Comparison of ENCODE assay signal across 15 cellular contexts in the genomic region with DNA sequence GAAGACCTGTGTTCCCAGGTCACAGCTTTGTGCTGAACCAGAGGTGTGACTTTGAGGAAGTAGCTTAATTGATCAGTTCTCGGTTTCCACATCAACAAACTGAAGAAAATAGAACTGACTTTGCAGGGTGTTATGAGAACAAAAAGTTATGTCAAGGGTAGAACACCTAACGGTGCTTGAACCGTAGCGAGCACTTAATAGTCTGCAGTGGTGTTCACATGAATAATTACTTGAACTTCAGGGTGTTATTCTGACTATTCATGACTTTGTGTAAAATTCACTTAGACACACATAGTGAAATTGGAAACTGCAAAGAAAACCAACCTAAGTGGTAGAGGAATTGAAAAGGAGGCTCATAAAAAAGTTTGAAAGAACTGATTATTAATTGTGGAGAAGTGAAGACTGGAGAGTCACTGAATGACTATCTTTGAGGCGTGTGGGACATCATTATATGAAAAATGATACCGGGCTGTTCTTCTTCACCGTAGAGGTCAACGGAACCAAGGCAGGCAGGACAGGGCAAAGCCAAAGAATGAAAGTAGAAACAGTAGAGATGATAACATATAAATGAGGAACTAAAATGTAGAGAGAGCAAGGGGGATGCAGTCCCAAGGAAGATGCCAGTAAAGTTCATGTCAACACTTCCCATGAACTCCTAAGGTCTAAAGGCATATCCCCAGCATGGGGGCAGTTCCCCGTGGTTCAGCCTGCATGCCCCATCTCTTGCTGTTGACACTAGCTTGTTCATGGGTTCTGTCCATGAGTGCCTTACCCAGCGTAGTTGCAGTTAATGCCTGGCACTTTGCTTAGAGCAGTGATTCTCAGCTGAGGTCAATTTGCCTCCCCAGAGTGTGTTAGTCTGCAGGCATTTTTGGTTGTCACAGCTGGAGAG.
DNase-seq lines count a peak whose midpoint lies in the region; ATAC-seq, FAIRE-seq and TF ChIP-seq lines count a peak whose summit lies in the region.
"Had no signal": no experiment of that assay in that cellular context is flagged by ENCODE, and none has a peak within 500 bp of the region (broad histone marks: within the 10 kb centered on the region; RNA-seq: fewer than 3 reads in every experiment).

No MANE protein-coding gene starts in this region.

- FAIRE-seq in H54 (lab: Jason Lieb, UNC), result peak; percentile 41
- FAIRE-seq: colon had no signal

- H3K9me3 Mint-ChIP-seq in stimulated activated memory B cell treated with anti-CD40 and anti-IgM and Interleukin-4, amounts not matched to agents 10 μg/mL and 1 μg/mL and 100 μg/mL, for 72 hours, result no peaks in the 10 kb centered on the region
- H3K9me3 Mint-ChIP-seq in chondrocyte (ENCODE audit: low read depth), result no peaks in the 10 kb centered on the region
- H3K9me3 Mint-ChIP-seq: activated naive CD4-positive, alpha-beta T cell treated with anti-CD3 and anti-CD28 coated beads, Interleukin-2, amount 10 ng/mL, durations not matched to agents 7 days and 5 days; nephron had no signal

- TF ChIP-seq POLR2A in H54 (IDR thresholded peaks at IDR 0.05; ENCODE audit: low read depth, low read length), result no peak

- ATAC-seq in GM19324 (IDR thresholded peaks at IDR 0.05; ENCODE audit: low FRiP score, unreplicated experiment) (peak; percentile 67), HG03159 (IDR thresholded peaks at IDR 0.05; ENCODE audit: unreplicated experiment) (peak; percentile 78)
- peak; percentile 80 for ATAC-seq in stimulated activated memory B cell treated with anti-CD40 and anti-IgM and Interleukin-4, amounts not matched to agents 10 μg/mL and 1 μg/mL and 100 μg/mL, for 72 hours

- DNase-seq in H54 (ENCODE audit: insufficient read length, low spot score), result no peak
- DNase-seq in chondrocyte (ENCODE audit: low spot score), result no peak
- no peak for DNase-seq in GF-D8 (lab: John Stamatoyannopoulos, UW)
- no peak for DNase-seq in KBM-7
- DNase-seq: activated CD4-positive, alpha-beta T cell treated with anti-CD3 and anti-CD28 coated beads for 36 hours; activated naive CD4-positive, alpha-beta T cell treated with anti-CD3 and anti-CD28 coated beads, Interleukin-2, amount 10 ng/mL, durations not matched to agents 7 days and 5 days; GM23248; NCI-H446 treated with DMSO at 0.1 percent for 48 hours; SK-N-SH had no signal

- peaks cover 7% of the 10 kb centered on the region for H3K4me1 Mint-ChIP-seq in stimulated activated memory B cell treated with anti-CD40 and anti-IgM and Interleukin-4, amounts not matched to agents 10 μg/mL and 1 μg/mL and 100 μg/mL, for 72 hours
- H3K4me1 Mint-ChIP-seq in chondrocyte (ENCODE audit: low read depth), result peaks cover 10% of the 10 kb centered on the region
- H3K4me1 Mint-ChIP-seq: activated CD4-positive, alpha-beta T cell treated with anti-CD3 and anti-CD28 coated beads for 36 hours; activated naive CD4-positive, alpha-beta T cell treated with anti-CD3 and anti-CD28 coated beads, Interleukin-2, amount 10 ng/mL, durations not matched to agents 7 days and 5 days; nephron; stimulated activated effector memory CD8-positive, alpha-beta T cell treated with anti-CD3 and anti-CD28 coated beads, Interleukin-12 subunit alpha, Interleukin-12 subunit beta, amount 100 ng/mL, for 72 hours had no signal

- TF ChIP-seq CTCF in chondrocyte (IDR thresholded peaks at IDR 0.05), result no peak

- H3K27me3 Mint-ChIP-seq in stimulated activated memory B cell treated with anti-CD40 and anti-IgM and Interleukin-4, amounts not matched to agents 10 μg/mL and 1 μg/mL and 100 μg/mL, for 72 hours, result no peaks in the 10 kb centered on the region
- no peaks in the 10 kb centered on the region for H3K27me3 Mint-ChIP-seq in chondrocyte (ENCODE audit: low read depth)
- H3K27me3 Mint-ChIP-seq: activated CD4-positive, alpha-beta T cell treated with anti-CD3 and anti-CD28 coated beads for 36 hours; activated naive CD4-positive, alpha-beta T cell treated with anti-CD3 and anti-CD28 coated beads, Interleukin-2, amount 10 ng/mL, durations not matched to agents 7 days and 5 days had no signal

- in situ Hi-C loops in KBM-7 (cut with MboI; ENCODE audit: low pct_unique_long_range_greater_than_20kb, low sequenced_read_pairs), result no loop called here

- H3K4me3 Mint-ChIP-seq in stimulated activated memory B cell treated with anti-CD40 and anti-IgM and Interleukin-4, amounts not matched to agents 10 μg/mL and 1 μg/mL and 100 μg/mL, for 72 hours, result no peak overlapping the region
- no peak overlapping the region for H3K4me3 Mint-ChIP-seq in chondrocyte (ENCODE audit: unreplicated experiment)
- H3K4me3 Mint-ChIP-seq: activated CD4-positive, alpha-beta T cell treated with anti-CD3 and anti-CD28 coated beads for 36 hours; activated naive CD4-positive, alpha-beta T cell treated with anti-CD3 and anti-CD28 coated beads, Interleukin-2, amount 10 ng/mL, durations not matched to agents 7 days and 5 days; nephron; stimulated activated effector memory CD8-positive, alpha-beta T cell treated with anti-CD3 and anti-CD28 coated beads, Interleukin-12 subunit alpha, Interleukin-12 subunit beta, amount 100 ng/mL, for 72 hours had no signal

- H3K27ac Mint-ChIP-seq in stimulated activated memory B cell treated with anti-CD40 and anti-IgM and Interleukin-4, amounts not matched to agents 10 μg/mL and 1 μg/mL and 100 μg/mL, for 72 hours, result no peak overlapping the region
- H3K27ac Mint-ChIP-seq in chondrocyte (ENCODE audit: unreplicated experiment), result no peak overlapping the region
- H3K27ac Mint-ChIP-seq: activated CD4-positive, alpha-beta T cell treated with anti-CD3 and anti-CD28 coated beads for 36 hours; activated naive CD4-positive, alpha-beta T cell treated with anti-CD3 and anti-CD28 coated beads, Interleukin-2, amount 10 ng/mL, durations not matched to agents 7 days and 5 days; nephron; stimulated activated effector memory CD8-positive, alpha-beta T cell treated with anti-CD3 and anti-CD28 coated beads, Interleukin-12 subunit alpha, Interleukin-12 subunit beta, amount 100 ng/mL, for 72 hours had no signal

- H3K36me3 Mint-ChIP-seq in stimulated activated memory B cell treated with anti-CD40 and anti-IgM and Interleukin-4, amounts not matched to agents 10 μg/mL and 1 μg/mL and 100 μg/mL, for 72 hours, result no peaks in the 10 kb centered on the region
- peaks cover 16% of the 10 kb centered on the region for H3K36me3 Mint-ChIP-seq in chondrocyte (ENCODE audit: low read depth)
- H3K36me3 Mint-ChIP-seq: activated naive CD4-positive, alpha-beta T cell treated with anti-CD3 and anti-CD28 coated beads, Interleukin-2, amount 10 ng/mL, durations not matched to agents 7 days and 5 days; stimulated activated effector memory CD8-positive, alpha-beta T cell treated with anti-CD3 and anti-CD28 coated beads, Interleukin-12 subunit alpha, Interleukin-12 subunit beta, amount 100 ng/mL, for 72 hours had no signal
